ENCODE assay signal across 1 cellular context in the genomic region with DNA sequence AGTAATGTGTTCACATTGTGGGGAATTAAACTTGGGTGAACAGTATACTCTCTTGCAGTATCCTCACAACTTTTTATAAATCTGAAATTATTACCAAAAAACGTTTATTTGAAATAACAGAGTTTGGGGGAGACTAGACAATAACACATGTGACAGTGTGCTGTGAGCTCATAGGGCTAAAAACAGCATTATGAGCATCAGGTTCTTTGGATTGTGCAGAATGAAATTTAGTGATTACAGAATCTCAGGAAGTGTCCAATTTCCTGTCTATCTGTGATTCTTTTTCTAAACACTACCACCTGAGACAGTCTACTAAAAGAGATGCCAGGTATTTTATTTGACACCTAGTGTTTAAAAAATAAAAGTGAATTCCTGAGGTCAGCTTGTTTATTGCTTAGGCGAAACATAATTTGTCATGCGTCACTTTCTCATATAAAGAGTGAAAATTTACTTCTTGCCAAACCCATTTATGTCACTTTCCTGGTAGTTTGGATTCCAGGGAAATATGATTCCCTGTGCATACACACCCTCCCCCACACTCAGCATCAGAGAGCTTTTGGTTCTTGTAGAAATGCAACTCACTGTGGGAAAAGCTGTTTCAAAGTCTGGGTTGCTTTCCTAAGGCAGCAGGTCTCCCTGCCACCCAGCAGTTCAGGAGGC.
TF ChIP-seq lines count a peak whose summit lies in the region.

No MANE protein-coding gene starts in this region.

TF ChIP-seq in IMR-90, 13 proteins besides CTCF, POLR2A, EP300 and RAD21 (continued from another document):
- TF ChIP-seq USF2 (IDR thresholded peaks at IDR 0.05; ENCODE audit: low read depth, low read length) (no peak), CHD1 (IDR thresholded peaks at IDR 0.05; ENCODE audit: low read depth, low read length) (no peak), SMC3 (IDR thresholded peaks at IDR 0.05; ENCODE audit: low read depth, low read length) (no peak)
